In genomic region chr9:127865645-127866464, GRCh38 we compare ENCODE assay signal across 12 cellular contexts. TPM values are rescaled to one million over a fixed set of nuclear protein-coding genes. Genes with fewer than 3 reads are reported as not detected.
DNase-seq lines count a peak whose midpoint lies in the region; ATAC-seq and TF ChIP-seq lines count a peak whose summit lies in the region.
"Had no signal": no experiment of that assay in that cellular context is flagged by ENCODE, and none has a peak within 500 bp of the region (broad histone marks: within the 10 kb centered on the region; RNA-seq: fewer than 3 reads in every experiment).

No MANE protein-coding gene starts in this region.

- no peak for TF ChIP-seq RAD21 in IMR-90 (IDR thresholded peaks at IDR 0.05; ENCODE audit: low read length)

- no peak for TF ChIP-seq CTCF in IMR-90 (conservative IDR thresholded peaks at IDR 0.05; ENCODE audit: low read depth, low read length)
- no peak for TF ChIP-seq CTCF in nephron progenitor cell (IDR thresholded peaks at IDR 0.05)
- no peak for TF ChIP-seq CTCF in mammary epithelial cell (conservative IDR thresholded peaks at IDR 0.05 in 1 of 2, IDR thresholded peaks at IDR 0.05 in 1 of 2; ENCODE audit: extremely low read depth in 1 of 2, insufficient read depth in 1 of 2, low read depth in 1 of 2, low read length in 2 of 2)

- H2BK5ac ChIP-seq in IMR-90 (ENCODE audit: low read depth, low read length, poor library complexity, severe bottlenecking) = peak overlapping the region; percentile 29

- no peaks in the 10 kb centered on the region for H3K9me3 Mint-ChIP-seq in activated CD4-positive, alpha-beta T cell treated with anti-CD3 and anti-CD28 coated beads, Interleukin-2, amount 10 ng/mL, durations not matched to agents 24 days and 14 days
- no peaks in the 10 kb centered on the region for H3K9me3 Mint-ChIP-seq in activated T-helper 17 cell treated with anti-CD3 and anti-CD28 coated beads, Interleukin-2, amount 50 U/mL, for 72 hours
- no peaks in the 10 kb centered on the region for H3K9me3 Mint-ChIP-seq in nephron progenitor cell

- CTCF ChIA-PET in IMR-90 (lab: Yijun Ruan, JAX) (no interaction called here), mammary epithelial cell (lab: Charles Lee; ENCODE audit: low non-redundant PET) (interaction anchor here (0.6 kb wide), 1 partner anchor 131 kb away, joined by 3 read pairs; the partner anchor contains the start of gene TOR2A)

- H3K9me1 ChIP-seq in IMR-90 (ENCODE audit: insufficient read depth, low read length) = peaks cover 5% of the 10 kb centered on the region; the same call in 1 of the 2 replicates

- H3K79me1 ChIP-seq in IMR-90 (ENCODE audit: low read depth in 1 of 2, low read length in 2 of 2) = no peaks in the 10 kb centered on the region

- no peak overlapping the region for H3K4ac ChIP-seq in IMR-90 (ENCODE audit: low read depth, low read length)

- H2BK120ac ChIP-seq in IMR-90 (ENCODE audit: low read depth, low read length) = no peak overlapping the region

- no peak overlapping the region for H3K56ac ChIP-seq in IMR-90 (ENCODE audit: extremely low read depth, insufficient read depth, low read length)

- H4K20me1 ChIP-seq in IMR-90 (ENCODE audit: insufficient read depth, low read length) (0 out of 2 replicates have a peak, but pooled peaks cover 3% of the 10 kb centered on the region), mammary epithelial cell (ENCODE audit: insufficient read depth, low read length) (no peaks in the 10 kb centered on the region)

- TF ChIP-seq POLR2A in IMR-90 (IDR thresholded peaks at IDR 0.05; ENCODE audit: low read depth, low read length) = no peak

- no peak overlapping the region for H4K91ac ChIP-seq in IMR-90 (ENCODE audit: insufficient read depth, low read depth, low read length)

- H3K4me1 ChIP-seq in IMR-90 (ENCODE audit: control insufficient read depth, insufficient read depth, low read length) (no peaks in the 10 kb centered on the region), mammary epithelial cell (ENCODE audit: insufficient read depth, low read length) (no peaks in the 10 kb centered on the region)

- 81 to 100% methylated on average over 1 to 4 of the region's 19 CpGs for WGBS in IMR-90 (ENCODE audit: extremely low coverage in 2 of 2, insufficient read length in 1 of 2), 2 experiments
- WGBS in mammary epithelial cell (ENCODE audit: low coverage, missing lambda C conversion rate) = 79% methylated on average over 14 of the region's 19 CpGs

- no peaks in the 10 kb centered on the region for H3K9me3 ChIP-seq in IMR-90 (ENCODE audit: control insufficient read depth, insufficient read depth, low read length)
- no peaks in the 10 kb centered on the region for H3K9me3 ChIP-seq in mammary epithelial cell (replicated peaks; ENCODE audit: insufficient read depth, low read length)

- no peaks in the 10 kb centered on the region for H3K79me2 ChIP-seq in mammary epithelial cell (ENCODE audit: insufficient read depth, low read length)

- ATAC-seq in IMR-90 (ENCODE audit: low read depth) (no peak), left lobe of liver (no peak), HG02642 (IDR thresholded peaks at IDR 0.05; ENCODE audit: poor library complexity, unreplicated experiment) (no peak)
- peak; percentile 73 for ATAC-seq in activated T-helper 17 cell treated with anti-CD3 and anti-CD28 coated beads, Interleukin-2, amount 50 U/mL, for 72 hours (replicated peaks)

- POLR2A ChIA-PET in IMR-90 (lab: Charles Lee; ENCODE audit: unreplicated experiment) = no interaction called here

- H2BK15ac ChIP-seq in IMR-90 (ENCODE audit: low read depth, low read length) = no peak overlapping the region

- H3K27ac Mint-ChIP-seq in activated CD4-positive, alpha-beta T cell treated with anti-CD3 and anti-CD28 coated beads, Interleukin-2, amount 10 ng/mL, durations not matched to agents 24 days and 14 days = peak overlapping the region; percentile 48
- H3K27ac Mint-ChIP-seq in activated T-helper 17 cell treated with anti-CD3 and anti-CD28 coated beads, Interleukin-2, amount 50 U/mL, for 72 hours = peak overlapping the region; percentile 1
- H3K27ac Mint-ChIP-seq in nephron progenitor cell = peak overlapping the region; percentile 65

- no peak overlapping the region for H3K14ac ChIP-seq in IMR-90 (replicated peaks; ENCODE audit: low read depth, low read length)

- H2AK5ac ChIP-seq in IMR-90 (ENCODE audit: low read depth, low read length) = no peak overlapping the region

- BruUV-seq in IMR-90 (replicated peaks; lab: Mats Ljungman, UMichigan) (no TSS peak), mammary epithelial cell (replicated peaks; lab: Mats Ljungman, UMichigan) (no TSS peak)

- no peak overlapping the region for H3K4me2 ChIP-seq in IMR-90 (ENCODE audit: low read depth, low read length)
- H3K4me2 ChIP-seq in mammary epithelial cell (ENCODE audit: insufficient read depth, low read depth, low read length) = no peak overlapping the region

- no peak overlapping the region for H2AFZ ChIP-seq in IMR-90 (replicated peaks; ENCODE audit: low read length, poor library complexity)
- H2AFZ ChIP-seq in mammary epithelial cell (ENCODE audit: low read depth, low read length) = no peak overlapping the region

- no peak overlapping the region for H4K5ac ChIP-seq in IMR-90 (ENCODE audit: low read depth, low read length)

- H3K27me3 ChIP-seq in IMR-90 (ENCODE audit: control insufficient read depth, insufficient read depth, low read length) (no peaks in the 10 kb centered on the region), mammary epithelial cell (ENCODE audit: insufficient read depth, low read length) (no peaks in the 10 kb centered on the region)

- no peak overlapping the region for H3K4me3 ChIP-seq in IMR-90 (ENCODE audit: insufficient read depth, low read depth, low read length)
- H3K4me3 ChIP-seq in mammary epithelial cell (replicated peaks in 1 of 3; ENCODE audit: insufficient read depth in 1 of 3, low read depth in 2 of 3, low read length in 3 of 3) = no peak overlapping the region

- H3K23ac ChIP-seq in IMR-90 (ENCODE audit: low read depth, low read length) = no peak overlapping the region; the same call in 1 of the 2 replicates

- H3K4me3 Mint-ChIP-seq in activated CD4-positive, alpha-beta T cell treated with anti-CD3 and anti-CD28 coated beads, Interleukin-2, amount 10 ng/mL, durations not matched to agents 24 days and 14 days = no peak overlapping the region
- no peak overlapping the region for H3K4me3 Mint-ChIP-seq in activated T-helper 17 cell treated with anti-CD3 and anti-CD28 coated beads, Interleukin-2, amount 50 U/mL, for 72 hours
- no peak overlapping the region for H3K4me3 Mint-ChIP-seq in nephron progenitor cell

- no peak overlapping the region for H2AK9ac ChIP-seq in IMR-90 (replicated peaks; ENCODE audit: low read depth, low read length, poor library complexity)

- peaks cover 31% of the 10 kb centered on the region for H3K4me1 Mint-ChIP-seq in activated CD4-positive, alpha-beta T cell treated with anti-CD3 and anti-CD28 coated beads, Interleukin-2, amount 10 ng/mL, durations not matched to agents 24 days and 14 days
- peaks cover 18% of the 10 kb centered on the region for H3K4me1 Mint-ChIP-seq in activated T-helper 17 cell treated with anti-CD3 and anti-CD28 coated beads, Interleukin-2, amount 50 U/mL, for 72 hours
- H3K4me1 Mint-ChIP-seq in nephron progenitor cell = peaks cover 62% of the 10 kb centered on the region

- H3K36me3 ChIP-seq in IMR-90 (ENCODE audit: control insufficient read depth, insufficient read depth, low read length) (peaks cover 16% of the 10 kb centered on the region), mammary epithelial cell (ENCODE audit: insufficient read depth, low read length) (no peaks in the 10 kb centered on the region)

- intact Hi-C loops in activated CD4-positive, alpha-beta T cell treated with anti-CD3 and anti-CD28 coated beads, Interleukin-2, amount 10 ng/mL, durations not matched to agents 24 days and 14 days (cut with micrococcal nuclease) = loop anchor here (5.0 to 10.0 kb wide), 3 partner anchors 56 to 251 kb away; partner anchors contain the start of genes CDK9 and STXBP1
- intact Hi-C loops in IMR-90 (cut with micrococcal nuclease) = no loop called here
- intact Hi-C loops in mammary epithelial cell (cut with micrococcal nuclease) = no loop called here

- in situ Hi-C loops in IMR-90 (cut with MboI; ENCODE audit: low sequenced_read_pairs) (no loop called here), mammary epithelial cell (cut with MboI; ENCODE audit: low sequenced_read_pairs in 2 of 2) (no loop called here)

- dilution Hi-C loops in IMR-90 (cut with HindIII; ENCODE audit: low sequenced_read_pairs, unreplicated experiment) (no loop called here), mammary epithelial cell (cut with HindIII; ENCODE audit: low sequenced_read_pairs) (no loop called here)

- H2BK20ac ChIP-seq in IMR-90 (ENCODE audit: low read depth, low read length) = no peak overlapping the region

- H3K18ac ChIP-seq in IMR-90 (ENCODE audit: low read depth, low read length) = no peak overlapping the region

- no peak overlapping the region for H3K27ac ChIP-seq in IMR-90 (ENCODE audit: insufficient read depth, low read length)
- no peak overlapping the region for H3K27ac ChIP-seq in mammary epithelial cell (ENCODE audit: insufficient read depth, low read depth, low read length)

- DNase-seq in activated CD4-positive, alpha-beta T cell treated with anti-CD3 and anti-CD28 coated beads, Interleukin-2, amount 10 ng/mL, durations not matched to agents 24 days and 14 days = peak; percentile 74
- DNase-seq in activated CD4-positive, alpha-beta T cell treated with anti-CD3 and anti-CD28 coated beads, Interleukin-2, amount 50 U/mL, for 4 hours = no peak
- DNase-seq in IMR-90 (no peak), nephron progenitor cell (no peak), mammary epithelial cell (no peak), left lobe of liver (ENCODE audit: low spot score) (no peak)
- DNase-seq: EL, foreskin fibroblast, kidney, NCI-H774 had no signal

- no peaks in the 10 kb centered on the region for H3K27me3 Mint-ChIP-seq in activated CD4-positive, alpha-beta T cell treated with anti-CD3 and anti-CD28 coated beads, Interleukin-2, amount 10 ng/mL, durations not matched to agents 24 days and 14 days
- H3K27me3 Mint-ChIP-seq in activated T-helper 17 cell treated with anti-CD3 and anti-CD28 coated beads, Interleukin-2, amount 50 U/mL, for 72 hours = no peaks in the 10 kb centered on the region
- H3K27me3 Mint-ChIP-seq in nephron progenitor cell (ENCODE audit: low read depth, poor library complexity) = peaks cover 6% of the 10 kb centered on the region

- peaks cover 3% of the 10 kb centered on the region for H3K36me3 Mint-ChIP-seq in activated CD4-positive, alpha-beta T cell treated with anti-CD3 and anti-CD28 coated beads, Interleukin-2, amount 10 ng/mL, durations not matched to agents 24 days and 14 days (ENCODE audit: low read depth)
- H3K36me3 Mint-ChIP-seq in activated T-helper 17 cell treated with anti-CD3 and anti-CD28 coated beads, Interleukin-2, amount 50 U/mL, for 72 hours (ENCODE audit: low read depth) = no peaks in the 10 kb centered on the region
- no peaks in the 10 kb centered on the region for H3K36me3 Mint-ChIP-seq in nephron progenitor cell (ENCODE audit: low read depth)

- H3K9ac ChIP-seq in IMR-90 (ENCODE audit: low read depth, low read length) (no peak overlapping the region), mammary epithelial cell (ENCODE audit: insufficient read depth, low read length) (no peak overlapping the region)

- H4K8ac ChIP-seq in IMR-90 (ENCODE audit: low read depth in 2 of 2, low read length in 2 of 2) = no peak overlapping the region; a peak in 1 of 4 replicates

RNA-seq across cellular contexts. Expression of gene ENG, which starts 11.4 kb away (rescaled TPM):
- total RNA-seq in activated CD4-positive, alpha-beta T cell treated with anti-CD3 and anti-CD28 coated beads, Interleukin-2, amount 10 ng/mL, durations not matched to agents 24 days and 14 days = 29.9 and 32.4 TPM in 2 replicates
- total RNA-seq in IMR-90 (2012; rRNA removed) (3.6 and 4.2 TPM in 2 replicates), mammary epithelial cell (10 to 100 TPM in 1 of 2 donors, 1 to 10 TPM in 1; 4.0 to 32.2 TPM), left lobe of liver (34.1 TPM)
- polyA plus RNA-seq in IMR-90 (2012; rRNA removed) (73.9 and 83.3 TPM in 2 replicates), mammary epithelial cell (15.1 TPM)
- 39.1 and 101 TPM in 2 replicates for polyA plus RNA-seq in IMR-90 (2012; cell fraction: cytosol; rRNA removed)
- polyA plus RNA-seq in IMR-90 (2012; cell fraction: nucleus; rRNA removed; ENCODE audit: low replicate concordance) = 36.4 and 102 TPM in 2 replicates
- 10 to 100 TPM in 1 of 2 donors, 1 to 10 TPM in 1; 10.0 to 18.7 TPM for total RNA-seq in activated T-helper 17 cell treated with anti-CD3 and anti-CD28 coated beads, Interleukin-2, amount 50 U/mL, for 72 hours
- 29.8 TPM for polyA minus RNA-seq in mammary epithelial cell

RNA-seq across cellular contexts. Expression of gene AK1, which starts 11.6 kb away (rescaled TPM):
- total RNA-seq in activated CD4-positive, alpha-beta T cell treated with anti-CD3 and anti-CD28 coated beads, Interleukin-2, amount 10 ng/mL, durations not matched to agents 24 days and 14 days = 18.0 and 19.9 TPM in 2 replicates
- total RNA-seq in IMR-90 (2012; rRNA removed) (44.8 and 51.4 TPM in 2 replicates), mammary epithelial cell (10 to 100 TPM; 42.0 to 57.9 TPM), left lobe of liver (42.6 TPM)
- polyA plus RNA-seq in IMR-90 (2012; rRNA removed) (119 and 126 TPM in 2 replicates), mammary epithelial cell (65.8 TPM)
- polyA plus RNA-seq in IMR-90 (2012; cell fraction: cytosol; rRNA removed) = 146 and 387 TPM in 2 replicates
- polyA plus RNA-seq in IMR-90 (2012; cell fraction: nucleus; rRNA removed; ENCODE audit: low replicate concordance) = 158 and 207 TPM in 2 replicates
- total RNA-seq in activated T-helper 17 cell treated with anti-CD3 and anti-CD28 coated beads, Interleukin-2, amount 50 U/mL, for 72 hours = 10 to 100 TPM; 23.2 to 79.0 TPM
- 52.1 TPM for polyA minus RNA-seq in mammary epithelial cell

RNA-seq across cellular contexts. Expression of gene ST6GALNAC6, which starts 33.5 kb away (rescaled TPM):
- total RNA-seq in activated CD4-positive, alpha-beta T cell treated with anti-CD3 and anti-CD28 coated beads, Interleukin-2, amount 10 ng/mL, durations not matched to agents 24 days and 14 days = 53.3 and 61.2 TPM in 2 replicates
- total RNA-seq in IMR-90 (2012; rRNA removed) = 35.3 and 35.7 TPM in 2 replicates
- polyA plus RNA-seq in IMR-90 (2012; rRNA removed) = 47.6 and 48.6 TPM in 2 replicates
- 41.6 and 60.0 TPM in 2 replicates for polyA plus RNA-seq in IMR-90 (2012; cell fraction: cytosol; rRNA removed)
- polyA plus RNA-seq in IMR-90 (2012; cell fraction: nucleus; rRNA removed; ENCODE audit: low replicate concordance) = 105 and 190 TPM in 2 replicates
- total RNA-seq in activated T-helper 17 cell treated with anti-CD3 and anti-CD28 coated beads, Interleukin-2, amount 50 U/mL, for 72 hours = 100 to 1,000 TPM in 1 of 2 donors, 10 to 100 TPM in 1; 61.7 to 124 TPM
- total RNA-seq in mammary epithelial cell = 10 to 100 TPM; 28.8 to 29.5 TPM
- polyA plus RNA-seq in mammary epithelial cell = 26.6 TPM
- polyA minus RNA-seq in mammary epithelial cell = 14.6 TPM
- total RNA-seq in left lobe of liver = 35.2 TPM

RNA-seq across cellular contexts. Expression of gene ST6GALNAC4, which starts 51.0 kb away (rescaled TPM):
- total RNA-seq in activated CD4-positive, alpha-beta T cell treated with anti-CD3 and anti-CD28 coated beads, Interleukin-2, amount 10 ng/mL, durations not matched to agents 24 days and 14 days = 28.0 and 28.3 TPM in 2 replicates
- total RNA-seq in IMR-90 (2012; rRNA removed) (11.9 and 12.5 TPM in 2 replicates), mammary epithelial cell (10 to 100 TPM; 14.3 to 19.6 TPM), left lobe of liver (5.9 TPM)
- polyA plus RNA-seq in IMR-90 (2012; rRNA removed) (32.9 and 42.2 TPM in 2 replicates), mammary epithelial cell (21.9 TPM)
- polyA plus RNA-seq in IMR-90 (2012; cell fraction: cytosol; rRNA removed) = 18.6 and 48.3 TPM in 2 replicates
- 25.4 and 59.2 TPM in 2 replicates for polyA plus RNA-seq in IMR-90 (2012; cell fraction: nucleus; rRNA removed; ENCODE audit: low replicate concordance)
- total RNA-seq in activated T-helper 17 cell treated with anti-CD3 and anti-CD28 coated beads, Interleukin-2, amount 50 U/mL, for 72 hours = 10 to 100 TPM; 19.6 to 19.8 TPM
- polyA minus RNA-seq in mammary epithelial cell = 50.2 TPM

Comparison
In these comparisons a context has a peak if more than half of its experiments do, and no peak if none do; other contexts are left out.
1. H3K27ac Mint-ChIP-seq: peak in every context shown above with its lines; median percentile 65 in nephron progenitor cell; 48 in activated CD4-positive, alpha-beta T cell treated with anti-CD3 and anti-CD28 coated beads, Interleukin-2, amount 10 ng/mL, durations not matched to agents 24 days and 14 days; 1 in activated T-helper 17 cell treated with anti-CD3 and anti-CD28 coated beads, Interleukin-2, amount 50 U/mL, for 72 hours.